In genomic region chr7:140326116-140326928, GRCh38 we compare ENCODE assay signal across 8 cellular contexts.
DNase-seq lines count a peak whose midpoint lies in the region; ATAC-seq, FAIRE-seq and TF ChIP-seq lines count a peak whose summit lies in the region.

No MANE protein-coding gene starts in this region.

- H3K36me3 Mint-ChIP-seq in mesothelial cell of epicardium: peaks cover 2% of the 10 kb centered on the region

- H3K27me3 Mint-ChIP-seq in mesothelial cell of epicardium (ENCODE audit: low read depth): no peaks in the 10 kb centered on the region

- peaks cover 7% of the 10 kb centered on the region for H3K4me1 Mint-ChIP-seq in mesothelial cell of epicardium

- FAIRE-seq in GM12892 (lab: Jason Lieb, UNC) (peak; percentile 71), endometrium (lab: Jason Lieb, UNC) (peak; percentile 72)

- no peaks in the 10 kb centered on the region for H3K36me3 ChIP-seq in ACC112 (ENCODE audit: insufficient read depth, low read length)

- no peaks in the 10 kb centered on the region for H3K27me3 ChIP-seq in ACC112 (ENCODE audit: insufficient read depth, low read length)

- TF ChIP-seq POLR2A in GM12892 (IDR thresholded peaks at IDR 0.05; ENCODE audit: low read depth, low read length): no peak

- H3K27ac ChIP-seq in ACC112 (ENCODE audit: low read depth, low read length): no peak overlapping the region

- TF ChIP-seq CTCF in mesothelial cell of epicardium (IDR thresholded peaks at IDR 0.05; ENCODE audit: unreplicated experiment): peak; percentile 15

- ATAC-seq in HG03442 (IDR thresholded peaks at IDR 0.05; ENCODE audit: unreplicated experiment): no peak

- peak; percentile 41 for DNase-seq in GM12892 (ENCODE audit: insufficient read length)
- DNase-seq in NCI-H446 (lab: John Stamatoyannopoulos, UW): peak; percentile 21 to 45
- DNase-seq in activated CD8-positive, alpha-beta memory T cell treated with anti-CD3 and anti-CD28 coated beads for 4 hours (ENCODE audit: low read depth in 2 of 2): peak; percentile 6 to 9
- peak in 1 of 2 experiments; percentile 61 for DNase-seq in mesothelial cell of epicardium (ENCODE audit: low spot score in 2 of 2, unreplicated experiment in 2 of 2)
- DNase-seq in stimulated activated CD8-positive, alpha-beta memory T cell treated with anti-CD3 and anti-CD28 coated beads, Interleukin-7, amount 100 ng/mL, for 24 hours (ENCODE audit: low read depth): peak; percentile 7

- H3K9me3 Mint-ChIP-seq in mesothelial cell of epicardium: no peaks in the 10 kb centered on the region

- peak overlapping the region; percentile 50; the same call in 1 of the 2 replicates for H3K4me3 ChIP-seq in ACC112 (ENCODE audit: low read depth, low read length)

- H3K27ac Mint-ChIP-seq in mesothelial cell of epicardium: no peak overlapping the region

- no peaks in the 10 kb centered on the region for H3K79me2 ChIP-seq in ACC112 (ENCODE audit: control insufficient read depth, insufficient read depth, low read length, unreplicated experiment)

- H2AFZ ChIP-seq in ACC112 (ENCODE audit: low read length, unreplicated experiment): no peak overlapping the region

- H3K4me1 ChIP-seq in ACC112 (ENCODE audit: control insufficient read depth, insufficient read depth, low read length, unreplicated experiment): no peaks in the 10 kb centered on the region

- no peak overlapping the region for H3K4me3 Mint-ChIP-seq in mesothelial cell of epicardium
